ENCODE assay signal across 1 cellular context in genomic region chr17:61815863-61816523, GRCh38.
A peak's percentile ranks its signal among the peaks of the same experiment; 100 is the strongest.
TF ChIP-seq lines count a peak whose summit lies in the region.

No MANE protein-coding gene starts in this region.

TF ChIP-seq in K562, 482 proteins besides CTCF, POLR2A, EP300 and RAD21 (continued from another document):
- TF ChIP-seq ZBTB11 (CRISPR knock-in tag; IDR thresholded peaks at IDR 0.05) = peak in 1 of 3 experiments; percentile 56; a peak in 1 of 6 replicates
- no peak for TF ChIP-seq PYGO2 (tag; IDR thresholded peaks at IDR 0.05)
- no peak for TF ChIP-seq C11orf30 (IDR thresholded peaks at IDR 0.05; ENCODE audit: low read depth)
- TF ChIP-seq HMG20A (CRISPR knock-in tag; conservative IDR thresholded peaks at IDR 0.05) = no peak
